22 cellular contexts compared by ENCODE assay signal in the genomic region with DNA sequence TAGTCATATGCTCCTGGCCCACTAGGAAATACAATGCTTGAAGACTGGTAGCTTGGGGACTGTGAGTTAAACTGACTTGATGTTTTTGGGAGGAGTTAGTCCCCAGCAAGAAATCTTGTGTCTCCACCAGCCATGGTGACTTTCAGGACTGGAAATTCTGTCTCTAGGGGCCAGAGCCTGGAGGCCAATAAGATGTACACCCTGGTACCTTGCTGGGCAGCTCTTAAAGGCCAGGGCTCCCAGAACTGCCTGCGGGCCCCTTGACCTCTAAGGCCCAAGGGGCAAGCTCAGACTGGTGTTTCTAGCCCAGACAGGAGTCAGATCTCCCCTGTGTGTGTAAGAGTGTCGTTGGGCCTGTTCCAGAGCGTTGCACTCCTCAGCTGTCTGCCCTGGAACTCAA.
"Had no signal": no experiment of that assay in that cellular context is flagged by ENCODE, and none has a peak within 500 bp of the region (broad histone marks: within the 10 kb centered on the region; RNA-seq: fewer than 3 reads in every experiment).

No MANE protein-coding gene starts in this region.

- H3K4me3 ChIP-seq: SJSA1 had no signal

- H3K27me3 ChIP-seq: SJSA1 had no signal

- H3K36me3 Mint-ChIP-seq: activated naive CD8-positive, alpha-beta T cell; brain had no signal

- ATAC-seq: activated CD8-positive, alpha-beta memory T cell treated with anti-CD3 and anti-CD28 coated beads, Interleukin-2, amount 10 ng/mL, durations not matched to agents 7 days and 5 days; PC-3 had no signal

- H3K27ac Mint-ChIP-seq: activated CD4-positive, alpha-beta T cell treated with anti-CD3 and anti-CD28 coated beads, Interleukin-2, amount 10 ng/mL, durations not matched to agents 24 days and 14 days; activated CD8-positive, alpha-beta memory T cell treated with anti-CD3 and anti-CD28 coated beads, Interleukin-2, amount 10 ng/mL, durations not matched to agents 7 days and 5 days; activated naive CD4-positive, alpha-beta T cell treated with anti-CD3 and anti-CD28 coated beads for 36 hours; activated naive CD8-positive, alpha-beta T cell; activated T-cell treated with anti-CD3 and anti-CD28 coated beads, Interleukin-2, amount 50 U/mL, for 24 hours; T-helper 1 cell treated with Interleukin-12 subunit alpha and Interleukin-12 subunit beta and Interleukin-4 antibody, amounts not matched to agents 30 μg/mL and 1 μg/mL, for 36 hours had no signal

- H3K27ac ChIP-seq: SJSA1 had no signal

- DNase-seq: activated CD4-positive, alpha-beta T cell treated with anti-CD3 and anti-CD28 coated beads, Interleukin-2, amount 10 ng/mL, durations not matched to agents 24 days and 14 days; activated CD4-positive, alpha-beta T cell treated with anti-CD3 and anti-CD28 coated beads, Interleukin-2, amount 50 U/mL, for 48 hours; activated CD4-positive, CD25-positive, alpha-beta regulatory T cell treated with anti-CD3 and anti-CD28 coated beads, Interleukin-2, amount 50 U/mL, for 72 hours; activated CD8-positive, alpha-beta memory T cell treated with anti-CD3 and anti-CD28 coated beads, Interleukin-2, amount 10 ng/mL, durations not matched to agents 7 days and 5 days; activated gamma-delta T cell; activated naive CD4-positive, alpha-beta T cell treated with anti-CD3 and anti-CD28 coated beads for 36 hours; activated T-cell treated with anti-CD3 and anti-CD28 coated beads, Interleukin-2, amount 50 U/mL, for 24 hours; amygdala; Karpas-422; MM.1S; NCI-H1105; NCI-H1436; NCI-H1694 treated with DMSO at 0.1 percent for 48 hours; NCI-H2029 treated with DMSO at 0.1 percent for 48 hours; NCI-H446; NCI-H524; PC-3; SHP77 had no signal

- H3K9me3 Mint-ChIP-seq: activated naive CD4-positive, alpha-beta T cell treated with anti-CD3 and anti-CD28 coated beads for 36 hours; activated T-cell treated with anti-CD3 and anti-CD28 coated beads, Interleukin-2, amount 50 U/mL, for 24 hours; T-helper 1 cell treated with Interleukin-12 subunit alpha and Interleukin-12 subunit beta and Interleukin-4 antibody, amounts not matched to agents 30 μg/mL and 1 μg/mL, for 36 hours had no signal

- H3K4me3 Mint-ChIP-seq: activated CD4-positive, alpha-beta T cell treated with anti-CD3 and anti-CD28 coated beads, Interleukin-2, amount 10 ng/mL, durations not matched to agents 24 days and 14 days; activated CD8-positive, alpha-beta memory T cell treated with anti-CD3 and anti-CD28 coated beads, Interleukin-2, amount 10 ng/mL, durations not matched to agents 7 days and 5 days; activated naive CD4-positive, alpha-beta T cell treated with anti-CD3 and anti-CD28 coated beads for 36 hours; activated naive CD8-positive, alpha-beta T cell; activated T-cell treated with anti-CD3 and anti-CD28 coated beads, Interleukin-2, amount 50 U/mL, for 24 hours; brain; T-helper 1 cell treated with Interleukin-12 subunit alpha and Interleukin-12 subunit beta and Interleukin-4 antibody, amounts not matched to agents 30 μg/mL and 1 μg/mL, for 36 hours had no signal

- H3K9me3 ChIP-seq: SJSA1 had no signal
